In the genomic region with DNA sequence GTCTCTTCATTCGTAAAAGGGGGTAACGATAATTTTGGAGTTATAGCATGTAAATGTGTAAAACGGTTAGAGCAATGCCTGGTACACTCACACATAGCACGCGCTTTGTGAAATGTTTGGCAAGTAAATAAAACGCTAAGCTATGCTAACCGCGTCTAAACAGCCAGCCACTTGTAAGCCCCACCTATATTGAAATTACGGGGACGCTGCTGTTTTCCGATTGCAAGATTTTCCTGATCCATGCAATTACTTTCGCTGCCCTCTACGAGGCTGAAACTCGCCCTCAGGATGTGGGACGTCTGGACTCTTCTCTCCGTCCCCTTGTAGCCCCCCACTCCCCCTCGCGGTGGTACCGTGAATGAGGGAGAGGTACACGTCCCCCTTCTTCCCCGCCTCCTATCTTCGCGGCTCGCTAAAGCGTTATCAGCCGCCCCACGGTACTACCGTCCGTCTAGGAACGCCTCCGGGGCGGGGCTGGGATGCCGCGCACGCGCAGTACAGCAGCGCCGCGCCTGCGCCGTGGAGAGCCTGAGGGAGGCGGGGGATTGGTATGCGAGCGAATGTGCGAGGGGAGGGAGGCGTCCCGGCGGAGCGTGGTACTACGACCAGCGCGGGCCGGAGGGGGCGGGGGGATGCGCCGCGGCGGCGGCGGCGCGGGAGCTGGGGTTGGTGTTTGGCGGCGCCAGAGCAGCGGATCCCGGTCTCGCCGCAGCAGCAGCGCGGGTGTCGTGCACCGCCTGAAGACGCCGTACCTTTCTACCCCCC, we compare ENCODE assay signal across 1 cellular context.
TF ChIP-seq lines count a peak whose summit lies in the region.

TSS of gene STIM2 (plus strand) at position 685 of the 765 bp plus-strand sequence.

TF ChIP-seq in HepG2, 621 proteins besides CTCF, POLR2A, EP300 and RAD21 (continued from another document and continues in another):
- TF ChIP-seq ZNF639 (CRISPR knock-in tag; conservative IDR thresholded peaks at IDR 0.05) (peak; percentile 62; the same call in 1 of the 2 replicates), FIP1L1 (IDR thresholded peaks at IDR 0.05; ENCODE audit: borderline replicate concordance, insufficient read depth, low read depth, low read length) (0 out of 2 replicates have a peak, but pooled peaks have one; percentile 35), ZNF431 (CRISPR knock-in tag; IDR thresholded peaks at IDR 0.05; ENCODE audit: borderline replicate concordance, low read depth) (0 out of 2 replicates have a peak, but pooled peaks have one; percentile 51), SNRNP70 (IDR thresholded peaks at IDR 0.05; ENCODE audit: low read depth, low read length) (no peak), ZNF160 (CRISPR knock-in tag; IDR thresholded peaks at IDR 0.05) (0 out of 2 replicates have a peak, but pooled peaks have one; percentile 45), MIER2 (CRISPR knock-in tag; IDR thresholded peaks at IDR 0.05) (no peak), ZNF501 (CRISPR knock-in tag; IDR thresholded peaks at IDR 0.05) (peak; percentile 59; the same call in 1 of the 2 replicates), KLF9 (CRISPR knock-in tag; IDR thresholded peaks at IDR 0.05; ENCODE audit: low read depth) (no peak), ZNF556 (CRISPR knock-in tag; IDR thresholded peaks at IDR 0.05; ENCODE audit: borderline replicate concordance) (peak; percentile 86), SOX13 (IDR thresholded peaks at IDR 0.05) (no peak), SOX13 (CRISPR knock-in tag; conservative IDR thresholded peaks at IDR 0.05 in 1 of 2, IDR thresholded peaks at IDR 0.05 in 1 of 2) (no peak), RXRA (CRISPR knock-in tag; IDR thresholded peaks at IDR 0.05) (peak; percentile 40; the same call in 1 of the 2 replicates), ZNF607 (CRISPR knock-in tag; IDR thresholded peaks at IDR 0.05; ENCODE audit: borderline replicate concordance) (peak; percentile 40; the same call in 1 of the 2 replicates), THYN1 (CRISPR knock-in tag; IDR thresholded peaks at IDR 0.05; ENCODE audit: borderline replicate concordance, low read depth) (no peak), TEAD3 (CRISPR knock-in tag; optimal IDR thresholded peaks at IDR 0.05; ENCODE audit: borderline replicate concordance) (peak; percentile 81), MAF1 (CRISPR knock-in tag; IDR thresholded peaks at IDR 0.05; ENCODE audit: borderline replicate concordance) (no peak), ZBTB4 (CRISPR knock-in tag; IDR thresholded peaks at IDR 0.05; ENCODE audit: borderline replicate concordance) (no peak), MAFG (CRISPR knock-in tag; IDR thresholded peaks at IDR 0.05) (no peak), SRSF1 (optimal IDR thresholded peaks at IDR 0.05; ENCODE audit: low read depth, low read length) (no peak), NR2F2 (IDR thresholded peaks at IDR 0.05; ENCODE audit: borderline replicate concordance, low read depth) (no peak), ZNF776 (CRISPR knock-in tag; IDR thresholded peaks at IDR 0.05) (0 out of 2 replicates have a peak, but pooled peaks have one; percentile 35), NFE2 (CRISPR knock-in tag; IDR thresholded peaks at IDR 0.05) (no peak), CREM (IDR thresholded peaks at IDR 0.05) (0 out of 2 replicates have a peak, but pooled peaks have one; percentile 20), CREM (CRISPR knock-in tag; IDR thresholded peaks at IDR 0.05) (no peak), ZNF296 (CRISPR knock-in tag; conservative IDR thresholded peaks at IDR 0.05) (no peak), CREB1 (IDR thresholded peaks at IDR 0.05) (0 out of 2 replicates have a peak, but pooled peaks have one; percentile 4), CREB1 (CRISPR knock-in tag; IDR thresholded peaks at IDR 0.05) (no peak; the same call in 1 of the 2 replicates), ZIK1 (CRISPR knock-in tag; IDR thresholded peaks at IDR 0.05; ENCODE audit: borderline replicate concordance, low read depth) (0 out of 2 replicates have a peak, but pooled peaks have one; percentile 60), THAP9 (CRISPR knock-in tag; IDR thresholded peaks at IDR 0.05; ENCODE audit: borderline replicate concordance) (peak; percentile 67; the same call in 1 of the 2 replicates), ZFP37 (CRISPR knock-in tag; IDR thresholded peaks at IDR 0.05; ENCODE audit: borderline replicate concordance) (0 out of 2 replicates have a peak, but pooled peaks have one; percentile 30)
- TF ChIP-seq, protein P1, sequence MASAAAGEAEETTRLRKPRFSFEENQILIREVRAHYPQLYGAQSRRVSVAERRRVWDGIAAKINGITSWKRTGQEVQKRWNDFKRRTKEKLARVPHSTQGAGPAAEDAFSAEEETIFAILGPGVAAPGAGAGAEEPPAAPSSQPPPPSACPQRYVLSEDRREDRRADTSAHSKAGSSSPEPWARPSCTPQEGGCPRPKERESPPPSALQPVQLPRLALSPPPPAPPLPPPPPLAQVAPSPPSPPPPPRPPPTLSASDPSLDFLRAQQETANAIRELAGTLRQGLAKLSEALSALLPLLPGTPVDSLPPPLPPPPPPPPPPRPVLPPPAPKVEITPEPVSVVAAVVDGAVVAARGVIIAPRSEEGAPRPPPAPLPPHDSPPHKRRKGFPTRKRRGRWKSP (CRISPR knock-in tag; IDR thresholded peaks at IDR 0.05) = peak; percentile 86
- TF ChIP-seq, protein P2, sequence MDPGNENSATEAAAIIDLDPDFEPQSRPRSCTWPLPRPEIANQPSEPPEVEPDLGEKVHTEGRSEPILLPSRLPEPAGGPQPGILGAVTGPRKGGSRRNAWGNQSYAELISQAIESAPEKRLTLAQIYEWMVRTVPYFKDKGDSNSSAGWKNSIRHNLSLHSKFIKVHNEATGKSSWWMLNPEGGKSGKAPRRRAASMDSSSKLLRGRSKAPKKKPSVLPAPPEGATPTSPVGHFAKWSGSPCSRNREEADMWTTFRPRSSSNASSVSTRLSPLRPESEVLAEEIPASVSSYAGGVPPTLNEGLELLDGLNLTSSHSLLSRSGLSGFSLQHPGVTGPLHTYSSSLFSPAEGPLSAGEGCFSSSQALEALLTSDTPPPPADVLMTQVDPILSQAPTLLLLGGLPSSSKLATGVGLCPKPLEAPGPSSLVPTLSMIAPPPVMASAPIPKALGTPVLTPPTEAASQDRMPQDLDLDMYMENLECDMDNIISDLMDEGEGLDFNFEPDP (CRISPR knock-in tag; conservative IDR thresholded peaks at IDR 0.05) = no peak
- TF ChIP-seq, protein P3, sequence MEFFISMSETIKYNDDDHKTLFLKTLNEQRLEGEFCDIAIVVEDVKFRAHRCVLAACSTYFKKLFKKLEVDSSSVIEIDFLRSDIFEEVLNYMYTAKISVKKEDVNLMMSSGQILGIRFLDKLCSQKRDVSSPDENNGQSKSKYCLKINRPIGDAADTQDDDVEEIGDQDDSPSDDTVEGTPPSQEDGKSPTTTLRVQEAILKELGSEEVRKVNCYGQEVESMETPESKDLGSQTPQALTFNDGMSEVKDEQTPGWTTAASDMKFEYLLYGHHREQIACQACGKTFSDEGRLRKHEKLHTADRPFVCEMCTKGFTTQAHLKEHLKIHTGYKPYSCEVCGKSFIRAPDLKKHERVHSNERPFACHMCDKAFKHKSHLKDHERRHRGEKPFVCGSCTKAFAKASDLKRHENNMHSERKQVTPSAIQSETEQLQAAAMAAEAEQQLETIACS (CRISPR knock-in tag; IDR thresholded peaks at IDR 0.05) = no peak
- TF ChIP-seq, protein P4, sequence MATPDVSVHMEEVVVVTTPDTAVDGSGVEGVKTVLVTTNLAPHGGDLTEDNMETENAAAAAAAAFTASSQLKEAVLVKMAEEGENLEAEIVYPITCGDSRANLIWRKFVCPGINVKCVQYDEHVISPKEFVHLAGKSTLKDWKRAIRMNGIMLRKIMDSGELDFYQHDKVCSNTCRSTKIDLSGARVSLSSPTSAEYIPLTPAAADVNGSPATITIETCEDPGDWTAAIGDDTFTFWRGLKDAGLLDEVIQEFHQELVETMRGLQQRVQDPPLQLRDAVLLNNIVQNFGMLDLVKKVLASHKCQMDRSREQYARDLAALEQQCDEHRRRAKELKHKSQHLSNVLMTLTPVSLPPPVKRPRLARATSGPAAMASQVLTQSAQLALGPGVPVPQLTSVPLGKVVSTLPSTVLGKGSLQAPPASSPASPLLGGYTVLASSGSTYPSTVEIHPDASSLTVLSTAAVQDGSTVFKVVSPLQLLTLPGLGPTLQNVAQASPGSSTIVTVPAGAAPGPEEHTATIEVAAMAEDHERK (CRISPR knock-in tag; IDR thresholded peaks at IDR 0.05; ENCODE audit: low read depth) = no peak
- TF ChIP-seq, protein P5, sequence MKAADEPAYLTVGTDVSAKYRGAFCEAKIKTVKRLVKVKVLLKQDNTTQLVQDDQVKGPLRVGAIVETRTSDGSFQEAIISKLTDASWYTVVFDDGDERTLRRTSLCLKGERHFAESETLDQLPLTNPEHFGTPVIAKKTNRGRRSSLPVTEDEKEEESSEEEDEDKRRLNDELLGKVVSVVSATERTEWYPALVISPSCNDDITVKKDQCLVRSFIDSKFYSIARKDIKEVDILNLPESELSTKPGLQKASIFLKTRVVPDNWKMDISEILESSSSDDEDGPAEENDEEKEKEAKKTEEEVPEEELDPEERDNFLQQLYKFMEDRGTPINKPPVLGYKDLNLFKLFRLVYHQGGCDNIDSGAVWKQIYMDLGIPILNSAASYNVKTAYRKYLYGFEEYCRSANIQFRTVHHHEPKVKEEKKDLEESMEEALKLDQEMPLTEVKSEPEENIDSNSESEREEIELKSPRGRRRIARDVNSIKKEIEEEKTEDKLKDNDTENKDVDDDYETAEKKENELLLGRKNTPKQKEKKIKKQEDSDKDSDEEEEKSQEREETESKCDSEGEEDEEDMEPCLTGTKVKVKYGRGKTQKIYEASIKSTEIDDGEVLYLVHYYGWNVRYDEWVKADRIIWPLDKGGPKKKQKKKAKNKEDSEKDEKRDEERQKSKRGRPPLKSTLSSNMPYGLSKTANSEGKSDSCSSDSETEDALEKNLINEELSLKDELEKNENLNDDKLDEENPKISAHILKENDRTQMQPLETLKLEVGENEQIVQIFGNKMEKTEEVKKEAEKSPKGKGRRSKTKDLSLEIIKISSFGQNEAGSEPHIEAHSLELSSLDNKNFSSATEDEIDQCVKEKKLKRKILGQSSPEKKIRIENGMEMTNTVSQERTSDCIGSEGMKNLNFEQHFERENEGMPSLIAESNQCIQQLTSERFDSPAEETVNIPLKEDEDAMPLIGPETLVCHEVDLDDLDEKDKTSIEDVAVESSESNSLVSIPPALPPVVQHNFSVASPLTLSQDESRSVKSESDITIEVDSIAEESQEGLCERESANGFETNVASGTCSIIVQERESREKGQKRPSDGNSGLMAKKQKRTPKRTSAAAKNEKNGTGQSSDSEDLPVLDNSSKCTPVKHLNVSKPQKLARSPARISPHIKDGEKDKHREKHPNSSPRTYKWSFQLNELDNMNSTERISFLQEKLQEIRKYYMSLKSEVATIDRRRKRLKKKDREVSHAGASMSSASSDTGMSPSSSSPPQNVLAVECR (CRISPR knock-in tag; IDR thresholded peaks at IDR 0.05; ENCODE audit: borderline replicate concordance) = peak; percentile 59; the same call in 1 of the 2 replicates
- TF ChIP-seq, protein P6, sequence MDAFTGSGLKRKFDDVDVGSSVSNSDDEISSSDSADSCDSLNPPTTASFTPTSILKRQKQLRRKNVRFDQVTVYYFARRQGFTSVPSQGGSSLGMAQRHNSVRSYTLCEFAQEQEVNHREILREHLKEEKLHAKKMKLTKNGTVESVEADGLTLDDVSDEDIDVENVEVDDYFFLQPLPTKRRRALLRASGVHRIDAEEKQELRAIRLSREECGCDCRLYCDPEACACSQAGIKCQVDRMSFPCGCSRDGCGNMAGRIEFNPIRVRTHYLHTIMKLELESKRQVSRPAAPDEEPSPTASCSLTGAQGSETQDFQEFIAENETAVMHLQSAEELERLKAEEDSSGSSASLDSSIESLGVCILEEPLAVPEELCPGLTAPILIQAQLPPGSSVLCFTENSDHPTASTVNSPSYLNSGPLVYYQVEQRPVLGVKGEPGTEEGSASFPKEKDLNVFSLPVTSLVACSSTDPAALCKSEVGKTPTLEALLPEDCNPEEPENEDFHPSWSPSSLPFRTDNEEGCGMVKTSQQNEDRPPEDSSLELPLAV (CRISPR knock-in tag; conservative IDR thresholded peaks at IDR 0.05; ENCODE audit: low read depth) = no peak
